Comparison of ENCODE assay signal across 1 cellular context in genomic region chr2:136132840-136133570, GRCh38.
TF ChIP-seq lines count a peak whose summit lies in the region.

No MANE protein-coding gene starts in this region.

TF ChIP-seq in GM12878, 131 proteins besides CTCF, POLR2A, EP300 and RAD21:
- no peak for TF ChIP-seq ZNF274 (IDR thresholded peaks at IDR 0.05; ENCODE audit: insufficient read depth, insufficient read length)
